19 cellular contexts compared by ENCODE assay signal in genomic region chr14:79597561-79597960, GRCh38.
DNase-seq lines count a peak whose midpoint lies in the region; ATAC-seq and TF ChIP-seq lines count a peak whose summit lies in the region.
"Had no signal": no experiment of that assay in that cellular context is flagged by ENCODE, and none has a peak within 500 bp of the region (broad histone marks: within the 10 kb centered on the region; RNA-seq: fewer than 3 reads in every experiment).

No MANE protein-coding gene starts in this region.

- peak; percentile 25 for ATAC-seq in foreskin keratinocyte

- no peak for TF ChIP-seq CTCF in foreskin keratinocyte (conservative IDR thresholded peaks at IDR 0.05)

- peak overlapping the region; percentile 76 for H3K27ac ChIP-seq in ACC112 (ENCODE audit: low read depth, low read length)
- no peak overlapping the region for H3K27ac ChIP-seq in foreskin keratinocyte
- H3K27ac ChIP-seq: BLaER1 had no signal

- DNase-seq in HT1080 (ENCODE audit: low read depth) (peak; percentile 45), astrocyte of the hippocampus (ENCODE audit: low read depth, low spot score) (peak; percentile 24), foreskin keratinocyte (no peak), NCI-H226 (no peak), NCI-H2196 treated with DMSO at 0.1 percent for 48 hours (lab: John Stamatoyannopoulos, UW; ENCODE audit: unreplicated experiment) (no peak), activated T-cell treated with anti-CD3 and anti-CD28 coated beads for 4 hours (no peak), SHP77 treated with DMSO at 0.1 percent for 48 hours (lab: John Stamatoyannopoulos, UW) (no peak)
- DNase-seq: 8988T; CD8-positive, alpha-beta memory T cell; DMS79 treated with DMSO at 0.1 percent for 48 hours; GF-D8; Karpas-422; NCI-H1105 treated with DMSO at 0.1 percent for 48 hours; NCI-H1694 treated with DMSO at 0.1 percent for 48 hours; NCI-H69; NK-92 treated with Interleukin-12 subunit alpha and Interleukin-12 subunit beta, amount 100 ng/mL, for 24 hours; SIG-M5 had no signal

- no peaks in the 10 kb centered on the region for H3K27me3 ChIP-seq in ACC112 (ENCODE audit: insufficient read depth, low read length)
- H3K27me3 ChIP-seq in foreskin keratinocyte = no peaks in the 10 kb centered on the region
- H3K27me3 ChIP-seq: BLaER1 had no signal

- peaks cover 34% of the 10 kb centered on the region for H3K4me1 ChIP-seq in ACC112 (ENCODE audit: control insufficient read depth, insufficient read depth, low read length, unreplicated experiment)
- no peaks in the 10 kb centered on the region for H3K4me1 ChIP-seq in foreskin keratinocyte
- H3K4me1 ChIP-seq: BLaER1 had no signal

- peak overlapping the region; percentile 6; the same call in 1 of the 2 replicates for H3K4me3 ChIP-seq in ACC112 (ENCODE audit: low read depth, low read length)
- H3K4me3 ChIP-seq: BLaER1 had no signal

- H3K79me2 ChIP-seq in ACC112 (ENCODE audit: control insufficient read depth, insufficient read depth, low read length, unreplicated experiment) = no peaks in the 10 kb centered on the region

- H2AFZ ChIP-seq in ACC112 (ENCODE audit: low read length, unreplicated experiment) = peak overlapping the region; percentile 10

- H3K36me3 ChIP-seq in ACC112 (ENCODE audit: insufficient read depth, low read length) = no peaks in the 10 kb centered on the region
- H3K36me3 ChIP-seq: BLaER1 had no signal

Comparison
In these comparisons a context has a peak if more than half of its experiments do, and no peak if none do; other contexts are left out.
1. DNase-seq: peak in HT1080 (single experiment) and astrocyte of the hippocampus (single experiment); none in foreskin keratinocyte (0 of 2), NCI-H226 (single experiment), NCI-H2196 treated with DMSO at 0.1 percent for 48 hours (single experiment), activated T-cell treated with anti-CD3 and anti-CD28 coated beads for 4 hours (single experiment) and SHP77 treated with DMSO at 0.1 percent for 48 hours (single experiment).